9 cellular contexts compared by ENCODE assay signal in genomic region chr1:235270625-235271024, GRCh38. TPM values are rescaled to one million over a fixed set of nuclear protein-coding genes. Genes with fewer than 3 reads are reported as not detected.
DNase-seq lines count a peak whose midpoint lies in the region; ATAC-seq and TF ChIP-seq lines count a peak whose summit lies in the region.
"Had no signal": no experiment of that assay in that cellular context is flagged by ENCODE, and none has a peak within 500 bp of the region (broad histone marks: within the 10 kb centered on the region; RNA-seq: fewer than 3 reads in every experiment).

No MANE protein-coding gene starts in this region.

- H3K9me3 ChIP-seq in NT2/D1 (ENCODE audit: insufficient read depth, low read length) (no peaks in the 10 kb centered on the region), esophagus muscularis mucosa (no peaks in the 10 kb centered on the region)
- H3K9me3 ChIP-seq: right lobe of liver had no signal

- no peak for TF ChIP-seq POLR2A in esophagus muscularis mucosa (IDR thresholded peaks at IDR 0.05; ENCODE audit: low read depth)

- CTCF ChIA-PET in activated CD4-positive, alpha-beta T cell treated with anti-CD3 and anti-CD28 coated beads, Interleukin-2, amount 10 ng/mL, durations not matched to agents 7 days and 5 days (lab: Charles Lee), result interaction anchor here (0.8 kb wide), 1 partner anchor 34 kb away, joined by 3 read pairs; no protein-coding TSS in a partner anchor
- CTCF ChIA-PET in HEK293T (lab: Yijun Ruan, JAX), result no interaction called here

- no peak overlapping the region for H3K9ac ChIP-seq in NT2/D1 (ENCODE audit: insufficient read length, low read depth)

- H3K36me3 ChIP-seq in NT2/D1 (ENCODE audit: insufficient read depth, insufficient read length, low read length), result no peaks in the 10 kb centered on the region
- no peaks in the 10 kb centered on the region for H3K36me3 ChIP-seq in esophagus muscularis mucosa
- H3K36me3 ChIP-seq: right lobe of liver had no signal

- no peak overlapping the region for H3K4me3 ChIP-seq in NT2/D1 (ENCODE audit: insufficient read length, low read depth)
- H3K4me3 ChIP-seq in esophagus muscularis mucosa, result no peak overlapping the region
- H3K4me3 ChIP-seq: right lobe of liver had no signal

- peak overlapping the region; percentile 46 for H3K27ac Mint-ChIP-seq in activated CD4-positive, alpha-beta T cell treated with anti-CD3 and anti-CD28 coated beads, Interleukin-2, amount 10 ng/mL, durations not matched to agents 7 days and 5 days
- peak overlapping the region in 1 of 2 donors; percentile 35 for H3K27ac Mint-ChIP-seq in stimulated activated naive CD8-positive, alpha-beta T cell treated with anti-CD3 and anti-CD28 coated beads, Interleukin-15, amount 100 ng/mL, for 72 hours

- peak overlapping the region in 3 of 4 donors; percentile 5 to 40 (median 10) for H3K27ac ChIP-seq in esophagus muscularis mucosa (replicated peaks in 1 of 4)
- H3K27ac ChIP-seq: right lobe of liver had no signal

- H3K27me3 Mint-ChIP-seq in activated CD4-positive, alpha-beta T cell treated with anti-CD3 and anti-CD28 coated beads, Interleukin-2, amount 10 ng/mL, durations not matched to agents 7 days and 5 days, result no peaks in the 10 kb centered on the region
- H3K27me3 Mint-ChIP-seq in stimulated activated naive CD8-positive, alpha-beta T cell treated with anti-CD3 and anti-CD28 coated beads, Interleukin-15, amount 100 ng/mL, for 72 hours, result no peaks in the 10 kb centered on the region

- peak; percentile 82 for ATAC-seq in stimulated activated naive CD8-positive, alpha-beta T cell treated with anti-CD3 and anti-CD28 coated beads, Interleukin-15, amount 100 ng/mL, for 72 hours

- H3K4me1 ChIP-seq in NT2/D1 (ENCODE audit: insufficient read depth, insufficient read length), result no peaks in the 10 kb centered on the region
- peaks cover 16 to 73% (median 56%) of the 10 kb centered on the region in 4 donors for H3K4me1 ChIP-seq in esophagus muscularis mucosa

- H3K9me3 Mint-ChIP-seq in activated CD4-positive, alpha-beta T cell treated with anti-CD3 and anti-CD28 coated beads, Interleukin-2, amount 10 ng/mL, durations not matched to agents 7 days and 5 days, result no peaks in the 10 kb centered on the region
- no peaks in the 10 kb centered on the region for H3K9me3 Mint-ChIP-seq in stimulated activated naive CD8-positive, alpha-beta T cell treated with anti-CD3 and anti-CD28 coated beads, Interleukin-15, amount 100 ng/mL, for 72 hours

- H3K36me3 Mint-ChIP-seq in activated CD4-positive, alpha-beta T cell treated with anti-CD3 and anti-CD28 coated beads, Interleukin-2, amount 10 ng/mL, durations not matched to agents 7 days and 5 days (ENCODE audit: low read depth), result peaks cover 9% of the 10 kb centered on the region

- H3K4me1 Mint-ChIP-seq in activated CD4-positive, alpha-beta T cell treated with anti-CD3 and anti-CD28 coated beads, Interleukin-2, amount 10 ng/mL, durations not matched to agents 7 days and 5 days, result peaks cover 39% of the 10 kb centered on the region
- peaks cover 68% of the 10 kb centered on the region for H3K4me1 Mint-ChIP-seq in stimulated activated naive CD8-positive, alpha-beta T cell treated with anti-CD3 and anti-CD28 coated beads, Interleukin-15, amount 100 ng/mL, for 72 hours

- no peak overlapping the region for H3K4me3 Mint-ChIP-seq in activated CD4-positive, alpha-beta T cell treated with anti-CD3 and anti-CD28 coated beads, Interleukin-2, amount 10 ng/mL, durations not matched to agents 7 days and 5 days
- H3K4me3 Mint-ChIP-seq in stimulated activated naive CD8-positive, alpha-beta T cell treated with anti-CD3 and anti-CD28 coated beads, Interleukin-15, amount 100 ng/mL, for 72 hours, result peak overlapping the region in 1 of 2 donors; percentile 21

- H3K27me3 ChIP-seq in NT2/D1 (ENCODE audit: insufficient read depth, insufficient read length), result no peaks in the 10 kb centered on the region
- no peaks in the 10 kb centered on the region for H3K27me3 ChIP-seq in esophagus muscularis mucosa
- H3K27me3 ChIP-seq: right lobe of liver had no signal

- intact Hi-C loops in esophagus muscularis mucosa (cut with DNase I), result no loop called here

- peak in 1 of 3 experiments; percentile 27 for TF ChIP-seq CTCF in esophagus muscularis mucosa (IDR thresholded peaks at IDR 0.05)

- no peak for DNase-seq in activated CD4-positive, alpha-beta T cell treated with anti-CD3 and anti-CD28 coated beads, Interleukin-2, amount 10 ng/mL, durations not matched to agents 7 days and 5 days
- no peak for DNase-seq in activated CD4-positive, alpha-beta T cell treated with anti-CD3 and anti-CD28 coated beads for 1 hour
- DNase-seq in NT2/D1 (ENCODE audit: low read depth, low spot score) (peak; percentile 35), esophagus muscularis mucosa (ENCODE audit: extremely low spot score) (no peak), UCSD-AML1 (lab: John Stamatoyannopoulos, UW; ENCODE audit: unreplicated experiment) (no peak), NCI-H1048 (lab: John Stamatoyannopoulos, UW) (no peak), HEK293T (ENCODE audit: extremely low spot score) (no peak)
- no peak for DNase-seq in stimulated activated naive CD8-positive, alpha-beta T cell treated with anti-CD3 and anti-CD28 coated beads, Interleukin-15, amount 100 ng/mL, for 72 hours
- DNase-seq: right lobe of liver had no signal

- TF ChIP-seq EP300 in esophagus muscularis mucosa (IDR thresholded peaks at IDR 0.05), result no peak

- POLR2A ChIA-PET in activated CD4-positive, alpha-beta T cell treated with anti-CD3 and anti-CD28 coated beads, Interleukin-2, amount 10 ng/mL, durations not matched to agents 7 days and 5 days (lab: Charles Lee), result no interaction called here
- POLR2A ChIA-PET in HEK293T (lab: Yijun Ruan, JAX), result interaction anchor here (1.0 kb wide), 1 partner anchor 58 kb away, joined by 4 read pairs; the partner anchor contains the start of genes ARID4B and GGPS1

TF ChIP-seq in HEK293T, 16 proteins besides CTCF, POLR2A, EP300 and RAD21:
- TF ChIP-seq TARDBP (IDR thresholded peaks at IDR 0.05) (no peak), ZNF384 (IDR thresholded peaks at IDR 0.05) (no peak), SP1 (IDR thresholded peaks at IDR 0.05) (no peak), ELF4 (IDR thresholded peaks at IDR 0.05) (no peak), NFRKB (IDR thresholded peaks at IDR 0.05) (no peak), FOXK2 (IDR thresholded peaks at IDR 0.05) (no peak), SUZ12 (IDR thresholded peaks at IDR 0.05) (no peak)
TF ChIP-seq in HEK293T: peak in this region for 0.

RNA-seq across cellular contexts. Expression of gene ARID4B, which starts 57.4 kb away (rescaled TPM):
- total RNA-seq in activated CD4-positive, alpha-beta T cell treated with anti-CD3 and anti-CD28 coated beads, Interleukin-2, amount 10 ng/mL, durations not matched to agents 7 days and 5 days, result 10 to 100 TPM; 43.7 to 47.3 TPM
- 10 to 100 TPM; 23.0 to 38.2 (median 29.2) TPM for total RNA-seq in esophagus muscularis mucosa

RNA-seq across cellular contexts. Expression of gene GGPS1, which starts 57.7 kb away (rescaled TPM):
- 10 to 100 TPM; 27.2 to 27.6 TPM for total RNA-seq in activated CD4-positive, alpha-beta T cell treated with anti-CD3 and anti-CD28 coated beads, Interleukin-2, amount 10 ng/mL, durations not matched to agents 7 days and 5 days
- 10 to 100 TPM; 25.7 to 30.5 (median 28.7) TPM for total RNA-seq in esophagus muscularis mucosa
